In the genomic region with DNA sequence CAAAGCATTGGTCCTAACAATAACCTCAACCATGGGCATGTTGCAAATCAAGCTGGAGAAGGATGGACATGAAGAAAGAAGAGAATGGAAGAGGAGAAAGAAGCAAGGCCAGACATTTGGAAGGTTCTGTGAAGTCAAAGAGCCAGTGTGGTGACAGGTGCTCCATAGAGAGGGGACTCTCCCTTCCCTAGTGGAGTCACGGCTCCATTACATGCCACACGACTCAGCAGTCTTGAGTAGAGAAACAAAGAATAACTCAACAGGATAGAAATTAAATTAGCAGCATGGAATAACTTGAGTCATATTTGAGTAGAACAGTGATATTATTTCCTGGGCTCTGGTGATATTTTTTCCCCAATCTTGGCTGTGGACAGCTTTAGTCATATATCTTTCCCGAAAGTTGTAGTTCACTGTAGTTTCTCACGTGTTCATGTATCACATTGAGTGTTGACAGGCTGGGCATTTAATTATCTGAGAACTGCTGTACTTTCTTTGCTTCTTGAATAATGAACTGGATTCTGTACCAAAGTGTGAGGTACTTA, we compare ENCODE assay signal across 1 cellular context.
TF ChIP-seq lines count a peak whose summit lies in the region.

No MANE protein-coding gene starts in this region.

TF ChIP-seq in SK-N-SH, 30 proteins besides CTCF, POLR2A, EP300 and RAD21 (continued from another document):
- TF ChIP-seq, protein P1, sequence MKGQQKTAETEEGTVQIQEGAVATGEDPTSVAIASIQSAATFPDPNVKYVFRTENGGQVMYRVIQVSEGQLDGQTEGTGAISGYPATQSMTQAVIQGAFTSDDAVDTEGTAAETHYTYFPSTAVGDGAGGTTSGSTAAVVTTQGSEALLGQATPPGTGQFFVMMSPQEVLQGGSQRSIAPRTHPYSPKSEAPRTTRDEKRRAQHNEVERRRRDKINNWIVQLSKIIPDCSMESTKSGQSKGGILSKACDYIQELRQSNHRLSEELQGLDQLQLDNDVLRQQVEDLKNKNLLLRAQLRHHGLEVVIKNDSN (IDR thresholded peaks at IDR 0.05; ENCODE audit: borderline replicate concordance, low read depth): no peak
- no peak for TF ChIP-seq MEF2A (IDR thresholded peaks at IDR 0.05; ENCODE audit: borderline replicate concordance, low read depth)
- TF ChIP-seq FOSL2 (IDR thresholded peaks at IDR 0.05; ENCODE audit: borderline replicate concordance, low read depth): no peak
- TF ChIP-seq GATA2 (CRISPR knock-in tag; IDR thresholded peaks at IDR 0.05): no peak
- no peak for TF ChIP-seq GABPA (IDR thresholded peaks at IDR 0.05; ENCODE audit: low read depth)
- TF ChIP-seq, protein P2, sequence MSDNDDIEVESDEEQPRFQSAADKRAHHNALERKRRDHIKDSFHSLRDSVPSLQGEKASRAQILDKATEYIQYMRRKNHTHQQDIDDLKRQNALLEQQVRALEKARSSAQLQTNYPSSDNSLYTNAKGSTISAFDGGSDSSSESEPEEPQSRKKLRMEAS (IDR thresholded peaks at IDR 0.05; ENCODE audit: low read depth): no peak
